1 cellular context compared by ENCODE assay signal in the genomic region with DNA sequence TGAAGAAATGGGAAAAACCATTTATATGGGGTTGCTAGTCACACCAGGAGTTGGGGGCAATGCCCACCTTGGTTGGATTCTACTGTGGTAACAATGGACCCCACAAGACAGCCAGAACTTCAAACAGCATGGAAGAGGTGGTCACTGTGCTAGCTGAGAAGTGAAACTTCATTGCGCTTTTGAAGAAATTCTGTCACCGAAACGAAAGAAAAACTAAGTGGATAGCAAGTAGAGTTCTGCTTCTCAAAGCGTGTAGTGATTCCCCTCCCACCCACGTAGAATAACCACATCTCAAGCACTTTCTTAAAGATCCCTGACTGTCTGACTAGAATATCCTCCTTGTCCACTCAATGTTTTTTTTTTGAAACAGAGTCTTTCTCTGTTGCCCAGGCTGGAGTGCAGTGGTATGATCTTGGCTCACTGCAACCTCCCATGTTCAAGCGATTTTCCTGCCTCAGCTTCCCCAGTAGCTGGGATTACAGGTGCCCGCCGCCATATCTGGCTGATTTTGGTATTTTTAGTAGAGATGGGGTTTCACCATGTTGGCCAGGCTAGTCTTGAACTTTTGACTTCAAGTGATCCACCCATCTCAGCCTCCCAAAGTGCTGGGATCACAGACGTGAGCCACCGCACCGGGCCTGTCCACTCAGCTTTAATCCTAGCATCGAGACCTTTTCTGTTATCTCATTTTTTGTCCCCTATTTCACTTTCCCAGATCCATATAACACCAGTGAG.
A peak's percentile ranks its signal among the peaks of the same experiment; 100 is the strongest.
TF ChIP-seq lines count a peak whose summit lies in the region.

No MANE protein-coding gene starts in this region.

TF ChIP-seq in GM12878, 131 proteins besides CTCF, POLR2A, EP300 and RAD21 (continued from another document and continues in another):
- TF ChIP-seq CEBPZ (IDR thresholded peaks at IDR 0.05; ENCODE audit: low read depth, low read length) = no peak
- no peak for TF ChIP-seq ZNF592 (IDR thresholded peaks at IDR 0.05)
- TF ChIP-seq, protein P1, sequence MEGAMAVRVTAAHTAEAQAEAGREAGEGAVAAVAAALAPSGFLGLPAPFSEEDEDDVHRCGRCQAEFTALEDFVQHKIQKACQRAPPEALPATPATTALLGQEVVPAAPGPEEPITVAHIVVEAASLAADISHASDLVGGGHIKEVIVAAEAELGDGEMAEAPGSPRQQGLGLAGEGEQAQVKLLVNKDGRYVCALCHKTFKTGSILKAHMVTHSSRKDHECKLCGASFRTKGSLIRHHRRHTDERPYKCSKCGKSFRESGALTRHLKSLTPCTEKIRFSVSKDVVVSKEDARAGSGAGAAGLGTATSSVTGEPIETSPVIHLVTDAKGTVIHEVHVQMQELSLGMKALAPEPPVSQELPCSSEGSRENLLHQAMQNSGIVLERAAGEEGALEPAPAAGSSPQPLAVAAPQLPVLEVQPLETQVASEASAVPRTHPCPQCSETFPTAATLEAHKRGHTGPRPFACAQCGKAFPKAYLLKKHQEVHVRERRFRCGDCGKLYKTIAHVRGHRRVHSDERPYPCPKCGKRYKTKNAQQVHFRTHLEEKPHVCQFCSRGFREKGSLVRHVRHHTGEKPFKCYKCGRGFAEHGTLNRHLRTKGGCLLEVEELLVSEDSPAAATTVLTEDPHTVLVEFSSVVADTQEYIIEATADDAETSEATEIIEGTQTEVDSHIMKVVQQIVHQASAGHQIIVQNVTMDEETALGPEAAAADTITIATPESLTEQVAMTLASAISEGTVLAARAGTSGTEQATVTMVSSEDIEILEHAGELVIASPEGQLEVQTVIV (IDR thresholded peaks at IDR 0.05; ENCODE audit: borderline replicate concordance, partially characterized antibody) = no peak
- no peak for TF ChIP-seq NR2C2 (IDR thresholded peaks at IDR 0.05; ENCODE audit: borderline replicate concordance, control insufficient read depth, insufficient read length, low read depth)
- TF ChIP-seq TAF1 (IDR thresholded peaks at IDR 0.05; ENCODE audit: borderline replicate concordance, low read depth, low read length) = peak; percentile 38; the same call in 1 of the 2 replicates
- no peak for TF ChIP-seq ZNF622 (IDR thresholded peaks at IDR 0.05)
- TF ChIP-seq ZNF24 (IDR thresholded peaks at IDR 0.05) = peak; percentile 58; the same call in 1 of the 2 replicates
- TF ChIP-seq, protein P2, sequence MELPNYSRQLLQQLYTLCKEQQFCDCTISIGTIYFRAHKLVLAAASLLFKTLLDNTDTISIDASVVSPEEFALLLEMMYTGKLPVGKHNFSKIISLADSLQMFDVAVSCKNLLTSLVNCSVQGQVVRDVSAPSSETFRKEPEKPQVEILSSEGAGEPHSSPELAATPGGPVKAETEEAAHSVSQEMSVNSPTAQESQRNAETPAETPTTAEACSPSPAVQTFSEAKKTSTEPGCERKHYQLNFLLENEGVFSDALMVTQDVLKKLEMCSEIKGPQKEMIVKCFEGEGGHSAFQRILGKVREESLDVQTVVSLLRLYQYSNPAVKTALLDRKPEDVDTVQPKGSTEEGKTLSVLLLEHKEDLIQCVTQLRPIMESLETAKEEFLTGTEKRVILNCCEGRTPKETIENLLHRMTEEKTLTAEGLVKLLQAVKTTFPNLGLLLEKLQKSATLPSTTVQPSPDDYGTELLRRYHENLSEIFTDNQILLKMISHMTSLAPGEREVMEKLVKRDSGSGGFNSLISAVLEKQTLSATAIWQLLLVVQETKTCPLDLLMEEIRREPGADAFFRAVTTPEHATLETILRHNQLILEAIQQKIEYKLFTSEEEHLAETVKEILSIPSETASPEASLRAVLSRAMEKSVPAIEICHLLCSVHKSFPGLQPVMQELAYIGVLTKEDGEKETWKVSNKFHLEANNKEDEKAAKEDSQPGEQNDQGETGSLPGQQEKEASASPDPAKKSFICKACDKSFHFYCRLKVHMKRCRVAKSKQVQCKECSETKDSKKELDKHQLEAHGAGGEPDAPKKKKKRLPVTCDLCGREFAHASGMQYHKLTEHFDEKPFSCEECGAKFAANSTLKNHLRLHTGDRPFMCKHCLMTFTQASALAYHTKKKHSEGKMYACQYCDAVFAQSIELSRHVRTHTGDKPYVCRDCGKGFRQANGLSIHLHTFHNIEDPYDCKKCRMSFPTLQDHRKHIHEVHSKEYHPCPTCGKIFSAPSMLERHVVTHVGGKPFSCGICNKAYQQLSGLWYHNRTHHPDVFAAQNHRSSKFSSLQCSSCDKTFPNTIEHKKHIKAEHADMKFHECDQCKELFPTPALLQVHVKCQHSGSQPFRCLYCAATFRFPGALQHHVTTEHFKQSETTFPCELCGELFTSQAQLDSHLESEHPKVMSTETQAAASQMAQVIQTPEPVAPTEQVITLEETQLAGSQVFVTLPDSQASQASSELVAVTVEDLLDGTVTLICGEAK (IDR thresholded peaks at IDR 0.05; ENCODE audit: borderline replicate concordance) = no peak; the same call in 1 of the 2 replicates
- TF ChIP-seq, protein P3, sequence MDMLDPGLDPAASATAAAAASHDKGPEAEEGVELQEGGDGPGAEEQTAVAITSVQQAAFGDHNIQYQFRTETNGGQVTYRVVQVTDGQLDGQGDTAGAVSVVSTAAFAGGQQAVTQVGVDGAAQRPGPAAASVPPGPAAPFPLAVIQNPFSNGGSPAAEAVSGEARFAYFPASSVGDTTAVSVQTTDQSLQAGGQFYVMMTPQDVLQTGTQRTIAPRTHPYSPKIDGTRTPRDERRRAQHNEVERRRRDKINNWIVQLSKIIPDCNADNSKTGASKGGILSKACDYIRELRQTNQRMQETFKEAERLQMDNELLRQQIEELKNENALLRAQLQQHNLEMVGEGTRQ (IDR thresholded peaks at IDR 0.05; ENCODE audit: borderline replicate concordance, low read depth, low read length) = no peak
- peak; percentile 64 for TF ChIP-seq IKZF1 (conservative IDR thresholded peaks at IDR 0.05)
- TF ChIP-seq NFXL1 (IDR thresholded peaks at IDR 0.05; ENCODE audit: borderline replicate concordance) = no peak
- peak; percentile 56 for TF ChIP-seq NFIC (IDR thresholded peaks at IDR 0.05; ENCODE audit: low read depth, low read length)
- TF ChIP-seq, protein P4, sequence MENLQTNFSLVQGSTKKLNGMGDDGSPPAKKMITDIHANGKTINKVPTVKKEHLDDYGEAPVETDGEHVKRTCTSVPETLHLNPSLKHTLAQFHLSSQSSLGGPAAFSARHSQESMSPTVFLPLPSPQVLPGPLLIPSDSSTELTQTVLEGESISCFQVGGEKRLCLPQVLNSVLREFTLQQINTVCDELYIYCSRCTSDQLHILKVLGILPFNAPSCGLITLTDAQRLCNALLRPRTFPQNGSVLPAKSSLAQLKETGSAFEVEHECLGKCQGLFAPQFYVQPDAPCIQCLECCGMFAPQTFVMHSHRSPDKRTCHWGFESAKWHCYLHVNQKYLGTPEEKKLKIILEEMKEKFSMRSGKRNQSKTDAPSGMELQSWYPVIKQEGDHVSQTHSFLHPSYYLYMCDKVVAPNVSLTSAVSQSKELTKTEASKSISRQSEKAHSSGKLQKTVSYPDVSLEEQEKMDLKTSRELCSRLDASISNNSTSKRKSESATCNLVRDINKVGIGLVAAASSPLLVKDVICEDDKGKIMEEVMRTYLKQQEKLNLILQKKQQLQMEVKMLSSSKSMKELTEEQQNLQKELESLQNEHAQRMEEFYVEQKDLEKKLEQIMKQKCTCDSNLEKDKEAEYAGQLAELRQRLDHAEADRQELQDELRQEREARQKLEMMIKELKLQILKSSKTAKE (IDR thresholded peaks at IDR 0.05; ENCODE audit: low read depth, poor library complexity, severe bottlenecking) = peak; percentile 67
- no peak for TF ChIP-seq ZNF217 (IDR thresholded peaks at IDR 0.05)
- TF ChIP-seq, protein P5, sequence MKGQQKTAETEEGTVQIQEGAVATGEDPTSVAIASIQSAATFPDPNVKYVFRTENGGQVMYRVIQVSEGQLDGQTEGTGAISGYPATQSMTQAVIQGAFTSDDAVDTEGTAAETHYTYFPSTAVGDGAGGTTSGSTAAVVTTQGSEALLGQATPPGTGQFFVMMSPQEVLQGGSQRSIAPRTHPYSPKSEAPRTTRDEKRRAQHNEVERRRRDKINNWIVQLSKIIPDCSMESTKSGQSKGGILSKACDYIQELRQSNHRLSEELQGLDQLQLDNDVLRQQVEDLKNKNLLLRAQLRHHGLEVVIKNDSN (IDR thresholded peaks at IDR 0.05; ENCODE audit: borderline replicate concordance, extremely low read length, insufficient read depth, low read depth, low read length) = no peak
- no peak for TF ChIP-seq STAT1 (conservative IDR thresholded peaks at IDR 0.05)
- TF ChIP-seq ETV6 (conservative IDR thresholded peaks at IDR 0.05 in 1 of 2, IDR thresholded peaks at IDR 0.05 in 1 of 2; ENCODE audit: borderline replicate concordance in 1 of 2, low read depth in 1 of 2) = peak in 1 of 2 experiments; percentile 53; a peak in 1 of 4 replicates
- peak; percentile 45; the same call in 1 of the 2 replicates for TF ChIP-seq GATAD2B (conservative IDR thresholded peaks at IDR 0.05; ENCODE audit: low read depth)
- TF ChIP-seq SMARCA5 (IDR thresholded peaks at IDR 0.05) = no peak
- no peak for TF ChIP-seq RB1 (IDR thresholded peaks at IDR 0.05; ENCODE audit: borderline replicate concordance)
- TF ChIP-seq, protein P6, sequence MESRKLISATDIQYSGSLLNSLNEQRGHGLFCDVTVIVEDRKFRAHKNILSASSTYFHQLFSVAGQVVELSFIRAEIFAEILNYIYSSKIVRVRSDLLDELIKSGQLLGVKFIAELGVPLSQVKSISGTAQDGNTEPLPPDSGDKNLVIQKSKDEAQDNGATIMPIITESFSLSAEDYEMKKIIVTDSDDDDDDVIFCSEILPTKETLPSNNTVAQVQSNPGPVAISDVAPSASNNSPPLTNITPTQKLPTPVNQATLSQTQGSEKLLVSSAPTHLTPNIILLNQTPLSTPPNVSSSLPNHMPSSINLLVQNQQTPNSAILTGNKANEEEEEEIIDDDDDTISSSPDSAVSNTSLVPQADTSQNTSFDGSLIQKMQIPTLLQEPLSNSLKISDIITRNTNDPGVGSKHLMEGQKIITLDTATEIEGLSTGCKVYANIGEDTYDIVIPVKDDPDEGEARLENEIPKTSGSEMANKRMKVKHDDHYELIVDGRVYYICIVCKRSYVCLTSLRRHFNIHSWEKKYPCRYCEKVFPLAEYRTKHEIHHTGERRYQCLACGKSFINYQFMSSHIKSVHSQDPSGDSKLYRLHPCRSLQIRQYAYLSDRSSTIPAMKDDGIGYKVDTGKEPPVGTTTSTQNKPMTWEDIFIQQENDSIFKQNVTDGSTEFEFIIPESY (IDR thresholded peaks at IDR 0.05) = no peak
- TF ChIP-seq ASH2L (IDR thresholded peaks at IDR 0.05; ENCODE audit: borderline replicate concordance, low read depth) = no peak
- TF ChIP-seq, protein P7, sequence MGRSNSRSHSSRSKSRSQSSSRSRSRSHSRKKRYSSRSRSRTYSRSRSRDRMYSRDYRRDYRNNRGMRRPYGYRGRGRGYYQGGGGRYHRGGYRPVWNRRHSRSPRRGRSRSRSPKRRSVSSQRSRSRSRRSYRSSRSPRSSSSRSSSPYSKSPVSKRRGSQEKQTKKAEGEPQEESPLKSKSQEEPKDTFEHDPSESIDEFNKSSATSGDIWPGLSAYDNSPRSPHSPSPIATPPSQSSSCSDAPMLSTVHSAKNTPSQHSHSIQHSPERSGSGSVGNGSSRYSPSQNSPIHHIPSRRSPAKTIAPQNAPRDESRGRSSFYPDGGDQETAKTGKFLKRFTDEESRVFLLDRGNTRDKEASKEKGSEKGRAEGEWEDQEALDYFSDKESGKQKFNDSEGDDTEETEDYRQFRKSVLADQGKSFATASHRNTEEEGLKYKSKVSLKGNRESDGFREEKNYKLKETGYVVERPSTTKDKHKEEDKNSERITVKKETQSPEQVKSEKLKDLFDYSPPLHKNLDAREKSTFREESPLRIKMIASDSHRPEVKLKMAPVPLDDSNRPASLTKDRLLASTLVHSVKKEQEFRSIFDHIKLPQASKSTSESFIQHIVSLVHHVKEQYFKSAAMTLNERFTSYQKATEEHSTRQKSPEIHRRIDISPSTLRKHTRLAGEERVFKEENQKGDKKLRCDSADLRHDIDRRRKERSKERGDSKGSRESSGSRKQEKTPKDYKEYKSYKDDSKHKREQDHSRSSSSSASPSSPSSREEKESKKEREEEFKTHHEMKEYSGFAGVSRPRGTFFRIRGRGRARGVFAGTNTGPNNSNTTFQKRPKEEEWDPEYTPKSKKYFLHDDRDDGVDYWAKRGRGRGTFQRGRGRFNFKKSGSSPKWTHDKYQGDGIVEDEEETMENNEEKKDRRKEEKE (IDR thresholded peaks at IDR 0.05) = no peak
- TF ChIP-seq SMC3 (IDR thresholded peaks at IDR 0.05; ENCODE audit: borderline replicate concordance, low read length) = no peak
